Comparison of ENCODE assay signal across 8 cellular contexts in the genomic region with DNA sequence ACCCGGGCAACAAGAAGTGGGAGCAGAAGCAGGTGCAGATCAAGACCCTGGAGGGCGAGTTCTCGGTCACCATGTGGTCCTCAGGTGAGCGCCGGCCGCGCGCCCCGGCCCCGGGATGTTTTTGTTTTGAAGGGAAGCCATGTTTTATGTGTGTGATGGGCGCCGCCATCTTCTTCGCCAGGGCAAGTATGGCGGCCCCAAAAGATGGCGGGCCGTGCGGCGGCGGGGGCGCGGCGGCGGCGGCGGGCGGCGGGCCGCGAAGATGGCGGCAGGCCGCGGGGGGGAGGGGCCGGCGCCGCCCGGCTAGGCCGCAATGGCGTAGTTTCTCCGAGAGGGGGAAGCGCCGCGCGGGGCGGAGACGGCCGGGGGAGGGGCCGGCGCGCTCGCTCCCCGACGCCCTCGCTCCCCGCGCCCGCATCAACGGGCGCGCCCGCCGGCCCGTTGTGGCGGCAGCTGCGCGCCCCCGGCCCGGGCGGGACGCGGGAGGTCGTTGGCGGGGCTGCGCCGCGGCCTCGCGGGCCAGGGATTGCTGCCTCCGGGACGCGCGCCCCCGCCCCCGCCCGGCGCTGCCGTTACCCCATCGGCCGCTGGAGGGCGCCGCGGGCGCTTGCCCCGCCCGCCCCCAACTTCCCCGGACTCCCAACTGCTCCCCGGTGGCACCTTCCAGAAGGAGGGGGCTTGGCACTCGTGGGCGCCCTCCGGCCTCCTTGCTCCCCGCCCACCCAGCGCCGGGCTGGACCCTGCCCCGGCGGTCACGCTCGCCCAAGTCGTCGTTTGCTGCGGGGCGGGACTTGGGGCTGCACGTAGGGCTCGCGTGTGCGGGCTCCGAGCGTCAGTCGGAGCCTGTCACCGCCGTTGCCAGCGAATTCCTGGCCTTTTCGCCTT. TPM values are rescaled to one million over a fixed set of nuclear protein-coding genes. Genes with fewer than 3 reads are reported as not detected.
A peak's percentile ranks its signal among the peaks of the same experiment; 100 is the strongest.
DNase-seq lines count a peak whose midpoint lies in the region; ATAC-seq, FAIRE-seq and TF ChIP-seq lines count a peak whose summit lies in the region.

No MANE protein-coding gene starts in this region.

- H3K4me1 ChIP-seq in Karpas-422 (ENCODE audit: low read length) = peaks cover 45% of the 10 kb centered on the region
- H3K4me1 ChIP-seq in RWPE2 (ENCODE audit: insufficient read depth, poor library complexity, severe bottlenecking) = peaks cover 37% of the 10 kb centered on the region
- H3K4me1 ChIP-seq in neutrophil (ENCODE audit: control insufficient read depth in 1 of 2, insufficient read depth in 1 of 2, low read depth in 1 of 2, low read length in 1 of 2) = peaks cover 43 to 51% of the 10 kb centered on the region in 2 experiments
- H3K4me1 ChIP-seq in subcutaneous abdominal adipose tissue (ENCODE audit: control insufficient read depth in 5 of 5, insufficient read depth in 5 of 5, low read length in 5 of 5) = peaks cover 0 to 53% (median 39%) of the 10 kb centered on the region in 5 donors

- peak overlapping the region; percentile 90 for H3K4me2 ChIP-seq in Karpas-422 (ENCODE audit: low read depth, low read length, poor library complexity, severe bottlenecking)

- FAIRE-seq in frontal cortex (lab: Jason Lieb, UNC) = no peak

- H3K9ac ChIP-seq in Karpas-422 (ENCODE audit: low read length) (peak overlapping the region; percentile 97), subcutaneous abdominal adipose tissue (ENCODE audit: low read length in 5 of 5) (peak overlapping the region in 4 of 5 donors; percentile 79 to 94 (median 83))

- peak; percentile 33 for ATAC-seq in GM21825 (IDR thresholded peaks at IDR 0.05; ENCODE audit: unreplicated experiment)
- ATAC-seq in RWPE2 (ENCODE audit: low read depth) = peak; percentile 46

- peak overlapping the region; percentile 81 for H3K27ac ChIP-seq in Karpas-422 (ENCODE audit: low read length)
- H3K27ac ChIP-seq in RWPE2 (ENCODE audit: poor library complexity, severe bottlenecking) = peak overlapping the region; percentile 94
- H3K27ac ChIP-seq in neutrophil = peak overlapping the region; percentile 99
- peak overlapping the region; percentile 92 for H3K27ac ChIP-seq in subcutaneous abdominal adipose tissue (ENCODE audit: low read depth, low read length)

- H3K9me3 ChIP-seq in Karpas-422 (ENCODE audit: low read length) (no peaks in the 10 kb centered on the region), RWPE2 (ENCODE audit: severe bottlenecking) (no peaks in the 10 kb centered on the region), neutrophil (no peaks in the 10 kb centered on the region), subcutaneous abdominal adipose tissue (ENCODE audit: control insufficient read depth in 5 of 5, low read length in 5 of 5) (no peaks in the 10 kb centered on the region)

- H3K36me3 ChIP-seq in Karpas-422 (ENCODE audit: insufficient read depth, low read length) (peaks cover 11% of the 10 kb centered on the region; the same call in 1 of the 2 replicates), RWPE2 (ENCODE audit: low read depth) (peaks cover 51% of the 10 kb centered on the region), neutrophil (peaks cover 4% of the 10 kb centered on the region), subcutaneous abdominal adipose tissue (ENCODE audit: control insufficient read depth in 5 of 5, insufficient read depth in 5 of 5, low read length in 5 of 5) (no peaks in the 10 kb centered on the region)

- H3K9me2 ChIP-seq in Karpas-422 (replicated peaks; ENCODE audit: insufficient read depth, low read length) = no peaks in the 10 kb centered on the region

- H3K27me3 ChIP-seq in Karpas-422 (ENCODE audit: low read length) = no peaks in the 10 kb centered on the region
- H3K27me3 ChIP-seq in RWPE2 (ENCODE audit: insufficient read depth, poor library complexity, severe bottlenecking) = no peaks in the 10 kb centered on the region
- no peaks in the 10 kb centered on the region for H3K27me3 ChIP-seq in neutrophil
- H3K27me3 ChIP-seq in subcutaneous abdominal adipose tissue (ENCODE audit: control insufficient read depth in 5 of 5, insufficient read depth in 4 of 5, low read length in 5 of 5) = no peaks in the 10 kb centered on the region

- H2AFZ ChIP-seq in Karpas-422 (ENCODE audit: low read length) = no peak overlapping the region

- H3K79me2 ChIP-seq in Karpas-422 (ENCODE audit: low read length) = peaks cover 87% of the 10 kb centered on the region

- H4K20me1 ChIP-seq in Karpas-422 (ENCODE audit: insufficient read depth, low read depth, low read length) = peaks cover 62% of the 10 kb centered on the region

- peak overlapping the region; percentile 92 for H3K4me3 ChIP-seq in Karpas-422 (ENCODE audit: low read length)
- H3K4me3 ChIP-seq in RWPE2 (ENCODE audit: severe bottlenecking) = peak overlapping the region; percentile 77
- H3K4me3 ChIP-seq in neutrophil (ENCODE audit: low read depth in 1 of 2, low read length in 1 of 2) = peak overlapping the region; percentile 97 to 98
- peak overlapping the region; percentile 68 to 99 (median 88) for H3K4me3 ChIP-seq in subcutaneous abdominal adipose tissue (ENCODE audit: low read depth in 1 of 5, low read length in 5 of 5)

- TF ChIP-seq CTCF in RWPE2 (IDR thresholded peaks at IDR 0.05; ENCODE audit: poor library complexity, severe bottlenecking) (peak; percentile 97), neutrophil (IDR thresholded peaks at IDR 0.05) (peak; percentile 90)

- DNase-seq in Daoy (ENCODE audit: low read depth) (peak; percentile 92), Karpas-422 (peak; percentile 95), RWPE2 (ENCODE audit: low spot score) (peak; percentile 83), frontal cortex (ENCODE audit: low spot score in 2 of 2) (peak; percentile 84 to 89)
- peak; percentile 59 to 88 (median 71) for DNase-seq in activated naive CD4-positive, alpha-beta T cell (lab: John Stamatoyannopoulos, UW)

RNA-seq across cellular contexts. Expression of a gene that starts 1.1 kb away (rescaled TPM):
- 44.1 and 47.3 TPM in 2 replicates for total RNA-seq in Daoy (2014; rRNA removed; shearing (Covaris generic))
- total RNA-seq in Karpas-422 (2014; rRNA removed; shearing (Covaris generic); ENCODE audit: low replicate concordance) = 95.9 and 115 TPM in 2 replicates
- 47.7 TPM for total RNA-seq in frontal cortex

Comparison
In these comparisons a context has a peak if more than half of its experiments do, and no peak if none do; other contexts are left out.
1. Peak in every context shown above with its lines: DNase-seq, ATAC-seq, H3K4me3 ChIP-seq and H3K27ac ChIP-seq.